ENCODE assay signal across 10 cellular contexts in genomic region chr17:73650147-73650546, GRCh38. TPM values are rescaled to one million over a fixed set of nuclear protein-coding genes. Genes with fewer than 3 reads are reported as not detected.
DNase-seq lines count a peak whose midpoint lies in the region; ATAC-seq and TF ChIP-seq lines count a peak whose summit lies in the region.
"Had no signal": no experiment of that assay in that cellular context is flagged by ENCODE, and none has a peak within 500 bp of the region (broad histone marks: within the 10 kb centered on the region; RNA-seq: fewer than 3 reads in every experiment).

No MANE protein-coding gene starts in this region.

- no peak overlapping the region for H3K27ac ChIP-seq in spleen
- no peak overlapping the region for H3K27ac ChIP-seq in effector memory CD4-positive, alpha-beta T cell (ENCODE audit: insufficient read depth, low read length, poor library complexity, severe bottlenecking)
- H3K27ac ChIP-seq: stomach had no signal

- DNase-seq in NCI-H524 (lab: John Stamatoyannopoulos, UW), result peak; percentile 45 to 62
- DNase-seq in NCI-H524 treated with DMSO at 0.1 percent for 48 hours (lab: John Stamatoyannopoulos, UW), result no peak
- DNase-seq in NCI-H82 treated with DMSO at 0.1 percent for 48 hours (lab: John Stamatoyannopoulos, UW; ENCODE audit: unreplicated experiment), result peak; percentile 19
- DNase-seq in spleen, result no peak
- no peak for DNase-seq in activated T-helper 2 cell treated with anti-CD3 and anti-CD28 coated beads, Interferon-gamma antibody, Interleukin-2, Interleukin-4, amounts not matched to agents 10 μg/mL and 5 μg/mL and 100 μg/mL, durations not matched to agents 14 hours and 24 hours and 36 hours (ENCODE audit: low spot score)
- DNase-seq in effector memory CD4-positive, alpha-beta T cell, result no peak
- DNase-seq: stomach had no signal

- peak; percentile 47 for ATAC-seq in esophagus mucosa
- no peak for ATAC-seq in GM18858 (IDR thresholded peaks at IDR 0.05; ENCODE audit: unreplicated experiment)

- H3K27me3 ChIP-seq in spleen (replicated peaks in 1 of 7), result peaks cover 0 to 33% (median 7%) of the 10 kb centered on the region in 7 donors
- H3K27me3 ChIP-seq in effector memory CD4-positive, alpha-beta T cell (replicated peaks; ENCODE audit: control insufficient read depth, insufficient read depth, low read length, poor library complexity, severe bottlenecking), result no peaks in the 10 kb centered on the region

- H3K4me3 Mint-ChIP-seq in activated T-helper 2 cell treated with anti-CD3 and anti-CD28 coated beads, Interferon-gamma antibody, Interleukin-2, Interleukin-4, amounts not matched to agents 10 μg/mL and 5 μg/mL and 100 μg/mL, durations not matched to agents 14 hours and 24 hours and 36 hours (ENCODE audit: low read depth), result no peak overlapping the region
- H3K4me3 Mint-ChIP-seq: dendritic cell treated with granulocyte-macrophage colony-stimulating factor and Interleukin-4, amounts not matched to agents 40 ng/mL and 50 ng/mL, for 4 days had no signal

- H3K9me3 ChIP-seq in spleen, result peaks cover 0 to 20% (median 13%) of the 10 kb centered on the region in 8 donors
- H3K9me3 ChIP-seq in effector memory CD4-positive, alpha-beta T cell (ENCODE audit: control insufficient read depth, low read length), result no peaks in the 10 kb centered on the region

- no peaks in the 10 kb centered on the region for H3K4me1 Mint-ChIP-seq in activated T-helper 2 cell treated with anti-CD3 and anti-CD28 coated beads, Interferon-gamma antibody, Interleukin-2, Interleukin-4, amounts not matched to agents 10 μg/mL and 5 μg/mL and 100 μg/mL, durations not matched to agents 14 hours and 24 hours and 36 hours (ENCODE audit: low read depth)

- H3K27ac Mint-ChIP-seq in activated T-helper 2 cell treated with anti-CD3 and anti-CD28 coated beads, Interferon-gamma antibody, Interleukin-2, Interleukin-4, amounts not matched to agents 10 μg/mL and 5 μg/mL and 100 μg/mL, durations not matched to agents 14 hours and 24 hours and 36 hours, result no peak overlapping the region
- H3K27ac Mint-ChIP-seq: dendritic cell treated with granulocyte-macrophage colony-stimulating factor and Interleukin-4, amounts not matched to agents 40 ng/mL and 50 ng/mL, for 4 days had no signal

- TF ChIP-seq POLR2A in spleen (IDR thresholded peaks at IDR 0.05), result no peak

- no peak overlapping the region for H3K4me3 ChIP-seq in spleen
- H3K4me3 ChIP-seq in effector memory CD4-positive, alpha-beta T cell (ENCODE audit: insufficient read depth, low read depth, low read length, poor library complexity, severe bottlenecking), result no peak overlapping the region
- H3K4me3 ChIP-seq: stomach had no signal

- peaks cover 0 to 22% (median 6%) of the 10 kb centered on the region in 6 donors for H3K4me1 ChIP-seq in spleen
- H3K4me1 ChIP-seq in effector memory CD4-positive, alpha-beta T cell (ENCODE audit: control insufficient read depth, insufficient read depth, low read length, poor library complexity, severe bottlenecking), result no peaks in the 10 kb centered on the region

- TF ChIP-seq CTCF in spleen (IDR thresholded peaks at IDR 0.05 in 8 of 11, conservative IDR thresholded peaks at IDR 0.05 in 3 of 11), result peak in 6 of 11 experiments; percentile 16 to 46 (median 30)

- intact Hi-C loops in spleen (cut with DNase I; ENCODE audit: low total_unique reads), result no loop called here
- intact Hi-C loops in activated T-helper 2 cell treated with anti-CD3 and anti-CD28 coated beads, Interferon-gamma antibody, Interleukin-2, Interleukin-4, amounts not matched to agents 10 μg/mL and 5 μg/mL and 100 μg/mL, durations not matched to agents 14 hours and 24 hours and 36 hours (cut with micrococcal nuclease), result no loop called here

- H3K27me3 Mint-ChIP-seq in activated T-helper 2 cell treated with anti-CD3 and anti-CD28 coated beads, Interferon-gamma antibody, Interleukin-2, Interleukin-4, amounts not matched to agents 10 μg/mL and 5 μg/mL and 100 μg/mL, durations not matched to agents 14 hours and 24 hours and 36 hours (ENCODE audit: low read depth), result peaks cover 56% of the 10 kb centered on the region

- H3K9me3 Mint-ChIP-seq in activated T-helper 2 cell treated with anti-CD3 and anti-CD28 coated beads, Interferon-gamma antibody, Interleukin-2, Interleukin-4, amounts not matched to agents 10 μg/mL and 5 μg/mL and 100 μg/mL, durations not matched to agents 14 hours and 24 hours and 36 hours, result peaks cover 17% of the 10 kb centered on the region

- 51 to 67% (median 54%) methylated on average over 2 of the region's 2 CpGs for WGBS in spleen, 5 donors

- no peaks in the 10 kb centered on the region for H3K36me3 ChIP-seq in spleen
- H3K36me3 ChIP-seq in effector memory CD4-positive, alpha-beta T cell (ENCODE audit: control insufficient read depth, insufficient read depth, low read length), result no peaks in the 10 kb centered on the region
- H3K36me3 ChIP-seq: stomach had no signal

- H3K36me3 Mint-ChIP-seq in activated T-helper 2 cell treated with anti-CD3 and anti-CD28 coated beads, Interferon-gamma antibody, Interleukin-2, Interleukin-4, amounts not matched to agents 10 μg/mL and 5 μg/mL and 100 μg/mL, durations not matched to agents 14 hours and 24 hours and 36 hours (ENCODE audit: low read depth), result no peaks in the 10 kb centered on the region

RNA-seq across cellular contexts. Expression of gene SDK2, which starts 5.9 kb away (rescaled TPM):
- total RNA-seq in esophagus mucosa (4.9 TPM), spleen (10 to 100 TPM in 5 of 7 donors, 1 to 10 TPM in 2; 9.2 to 16.5 (median 10.8) TPM)
- polyA plus RNA-seq in spleen, result under 1 TPM; 0.86 to 1.00 (median 0.96) TPM
- 0.07 and 0.09 TPM in 2 replicates for total RNA-seq in activated T-helper 2 cell treated with anti-CD3 and anti-CD28 coated beads, Interferon-gamma antibody, Interleukin-2, Interleukin-4, amounts not matched to agents 10 μg/mL and 5 μg/mL and 100 μg/mL, durations not matched to agents 14 hours and 24 hours and 36 hours

Comparison
In these comparisons a context has a peak if more than half of its experiments do, and no peak if none do; other contexts are left out.
1. DNase-seq: peak in NCI-H524 (2 of 2) and NCI-H82 treated with DMSO at 0.1 percent for 48 hours (single experiment); none in NCI-H524 treated with DMSO at 0.1 percent for 48 hours (single experiment), spleen (single experiment), activated T-helper 2 cell treated with anti-CD3 and anti-CD28 coated beads, Interferon-gamma antibody, Interleukin-2, Interleukin-4, amounts not matched to agents 10 μg/mL and 5 μg/mL and 100 μg/mL, durations not matched to agents 14 hours and 24 hours and 36 hours (single experiment) and effector memory CD4-positive, alpha-beta T cell (0 of 3).